ENCODE assay signal across 23 cellular contexts in the genomic region with DNA sequence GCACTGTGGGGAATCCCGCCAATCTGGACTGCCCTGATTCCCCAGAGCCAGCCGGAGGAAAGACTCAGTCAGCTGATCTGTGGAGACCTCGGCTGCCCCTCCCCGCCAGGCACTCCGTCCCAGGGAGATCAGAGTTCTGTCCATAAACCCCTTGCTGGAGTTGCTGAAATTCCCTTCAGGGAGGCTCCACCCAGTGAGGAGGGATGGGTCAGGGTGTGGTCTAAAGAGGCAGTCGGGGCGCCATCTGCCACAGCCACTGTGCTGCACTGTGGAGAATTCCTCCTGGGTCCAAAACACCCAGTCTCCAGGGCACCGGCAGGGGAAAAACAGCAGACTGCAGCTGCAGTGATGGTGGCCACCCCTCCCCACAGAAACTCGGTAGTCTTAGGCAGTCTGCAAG.
"Had no signal": no experiment of that assay in that cellular context is flagged by ENCODE, and none has a peak within 500 bp of the region (broad histone marks: within the 10 kb centered on the region; RNA-seq: fewer than 3 reads in every experiment).

No MANE protein-coding gene starts in this region.

- H3K4me3 Mint-ChIP-seq: activated CD8-positive, alpha-beta T cell treated with anti-CD3 and anti-CD28 coated beads for 36 hours; activated naive CD4-positive, alpha-beta T cell treated with anti-CD3 and anti-CD28 coated beads, Interleukin-2, amount 10 ng/mL, durations not matched to agents 7 days and 5 days; activated naive CD8-positive, alpha-beta T cell treated with anti-CD3 and anti-CD28 coated beads for 36 hours; activated T-cell treated with anti-CD3 and anti-CD28 coated beads, Interleukin-2, amount 50 U/mL, for 72 hours had no signal

- H3K27me3 ChIP-seq: breast epithelium had no signal

- DNase-seq: activated CD4-positive, alpha-beta T cell treated with anti-CD3 and anti-CD28 coated beads for 4 hours; activated CD8-positive, alpha-beta memory T cell treated with anti-CD3 and anti-CD28 coated beads, Interleukin-2, amount 50 U/mL, for 4 hours; activated CD8-positive, alpha-beta T cell treated with anti-CD3 and anti-CD28 coated beads for 36 hours; activated gamma-delta T cell treated with Interleukin-2 at 50 U/mL for 16 hours; activated naive CD4-positive, alpha-beta T cell treated with anti-CD3 and anti-CD28 coated beads, Interleukin-2, amount 10 ng/mL, durations not matched to agents 7 days and 5 days; activated naive CD8-positive, alpha-beta T cell treated with anti-CD3 and anti-CD28 coated beads for 36 hours; activated T-cell treated with anti-CD3 and anti-CD28 coated beads, Interleukin-2, amount 50 U/mL, for 72 hours; caudate nucleus; Karpas-422; MM.1S; NCI-H1105; NCI-H1436 treated with DMSO at 0.1 percent for 48 hours; NCI-H187; NCI-H2081; NCI-H226; PC-3; SK-N-SH; T-helper 1 cell; WERI-Rb-1 had no signal

- H3K4me2 ChIP-seq: SK-N-SH had no signal

- ATAC-seq: activated CD4-positive, CD25-positive, alpha-beta regulatory T cell treated with anti-CD3 and anti-CD28 coated beads, Interleukin-2, amount 50 U/mL, for 24 hours; activated CD8-positive, alpha-beta T cell treated with anti-CD3 and anti-CD28 coated beads for 36 hours; activated T-cell treated with anti-CD3 and anti-CD28 coated beads, Interleukin-2, amount 50 U/mL, for 72 hours; K562; PC-3 had no signal

- H3K9ac ChIP-seq: SK-N-SH had no signal

- H3K36me3 Mint-ChIP-seq: activated naive CD4-positive, alpha-beta T cell treated with anti-CD3 and anti-CD28 coated beads, Interleukin-2, amount 10 ng/mL, durations not matched to agents 7 days and 5 days; activated naive CD8-positive, alpha-beta T cell treated with anti-CD3 and anti-CD28 coated beads for 36 hours had no signal

- H3K9me2 ChIP-seq: SK-N-SH had no signal

- H3K4me3 ChIP-seq: breast epithelium, K562 had no signal

- H3K4me1 Mint-ChIP-seq: activated naive CD4-positive, alpha-beta T cell treated with anti-CD3 and anti-CD28 coated beads, Interleukin-2, amount 10 ng/mL, durations not matched to agents 7 days and 5 days; activated naive CD8-positive, alpha-beta T cell treated with anti-CD3 and anti-CD28 coated beads for 36 hours had no signal

- H3K4me1 ChIP-seq: breast epithelium had no signal

- H3K36me3 ChIP-seq: breast epithelium, WERI-Rb-1 had no signal

- H3K27ac Mint-ChIP-seq: activated CD8-positive, alpha-beta T cell treated with anti-CD3 and anti-CD28 coated beads for 36 hours; activated naive CD4-positive, alpha-beta T cell treated with anti-CD3 and anti-CD28 coated beads, Interleukin-2, amount 10 ng/mL, durations not matched to agents 7 days and 5 days; activated naive CD8-positive, alpha-beta T cell treated with anti-CD3 and anti-CD28 coated beads for 36 hours; activated T-cell treated with anti-CD3 and anti-CD28 coated beads, Interleukin-2, amount 50 U/mL, for 72 hours; activated T-helper 2 cell treated with anti-CD3 and anti-CD28 coated beads, Interferon-gamma antibody, Interleukin-2, Interleukin-4, amounts not matched to agents 10 μg/mL and 5 μg/mL and 100 μg/mL, durations not matched to agents 14 hours and 24 hours and 36 hours had no signal

- H3K27me3 Mint-ChIP-seq: activated CD8-positive, alpha-beta T cell treated with anti-CD3 and anti-CD28 coated beads for 36 hours; activated naive CD4-positive, alpha-beta T cell treated with anti-CD3 and anti-CD28 coated beads, Interleukin-2, amount 10 ng/mL, durations not matched to agents 7 days and 5 days; activated naive CD8-positive, alpha-beta T cell treated with anti-CD3 and anti-CD28 coated beads for 36 hours had no signal

- H3K9me3 ChIP-seq: SK-N-SH had no signal

- H3K27ac ChIP-seq: breast epithelium, WERI-Rb-1 had no signal
